Comparison of ENCODE assay signal across 1 cellular context in the genomic region with DNA sequence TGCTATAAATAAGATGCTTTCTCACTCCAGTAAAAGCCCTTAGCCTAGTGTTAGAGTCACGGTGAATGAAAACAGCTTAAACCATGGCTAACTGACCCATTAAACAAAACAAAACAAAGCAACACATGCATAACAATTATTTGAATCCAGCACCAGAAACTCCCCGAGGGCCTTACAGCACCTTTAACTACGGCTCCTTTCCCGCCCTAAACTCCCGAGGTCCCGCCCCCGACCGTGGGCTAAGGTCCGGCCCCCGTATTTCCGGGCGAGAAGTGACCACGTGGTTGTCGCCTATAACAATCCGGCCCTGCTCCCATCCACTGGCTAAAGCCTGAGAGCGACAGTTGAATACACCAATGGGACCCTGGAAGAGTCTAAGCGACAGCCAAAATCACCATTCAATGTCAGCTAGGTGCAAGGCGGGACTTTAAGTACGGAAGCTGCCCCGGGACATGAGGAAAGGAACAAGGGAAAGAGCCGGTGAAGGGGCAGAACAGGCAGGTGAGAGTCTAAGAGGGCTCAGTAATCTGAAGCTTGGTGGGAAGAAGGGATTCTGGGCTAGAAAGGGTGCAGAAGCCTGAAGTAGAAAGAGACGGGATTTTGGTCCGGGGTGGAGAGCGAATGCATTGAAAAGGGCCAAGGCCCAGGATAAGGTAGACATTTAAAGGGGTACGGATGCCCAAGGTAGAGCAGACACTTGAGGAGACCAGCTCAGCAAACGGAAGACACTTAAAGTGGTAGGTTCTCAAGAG.
TF ChIP-seq lines count a peak whose summit lies in the region.

Gene FLAD1, plus strand, starts transcription at position 448 of the 752 bp plus-strand sequence. CDS start 351 bp downstream, outside the sequence.

TF ChIP-seq in WTC11, 78 proteins besides CTCF, POLR2A, EP300 and RAD21 (continued from another document):
- TF ChIP-seq, protein P1, sequence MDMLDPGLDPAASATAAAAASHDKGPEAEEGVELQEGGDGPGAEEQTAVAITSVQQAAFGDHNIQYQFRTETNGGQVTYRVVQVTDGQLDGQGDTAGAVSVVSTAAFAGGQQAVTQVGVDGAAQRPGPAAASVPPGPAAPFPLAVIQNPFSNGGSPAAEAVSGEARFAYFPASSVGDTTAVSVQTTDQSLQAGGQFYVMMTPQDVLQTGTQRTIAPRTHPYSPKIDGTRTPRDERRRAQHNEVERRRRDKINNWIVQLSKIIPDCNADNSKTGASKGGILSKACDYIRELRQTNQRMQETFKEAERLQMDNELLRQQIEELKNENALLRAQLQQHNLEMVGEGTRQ (CRISPR knock-in tag; IDR thresholded peaks at IDR 0.05): peak; percentile 94
- TF ChIP-seq FOXP4 (CRISPR knock-in tag; IDR thresholded peaks at IDR 0.05): no peak
- TF ChIP-seq CREM (CRISPR knock-in tag; IDR thresholded peaks at IDR 0.05): 0 out of 2 replicates have a peak, but pooled peaks have one; percentile 44
- no peak for TF ChIP-seq ERG (CRISPR knock-in tag; IDR thresholded peaks at IDR 0.05)
- 0 out of 2 replicates have a peak, but pooled peaks have one; percentile 69 for TF ChIP-seq ETV6 (CRISPR knock-in tag; IDR thresholded peaks at IDR 0.05)
- TF ChIP-seq USF1 (CRISPR knock-in tag; IDR thresholded peaks at IDR 0.05): peak; percentile 94
- peak; percentile 74; the same call in 1 of the 2 replicates for TF ChIP-seq SP1 (CRISPR knock-in tag; conservative IDR thresholded peaks at IDR 0.05)
- no peak for TF ChIP-seq EMX1 (CRISPR knock-in tag; IDR thresholded peaks at IDR 0.05)
- TF ChIP-seq FOXP1 (CRISPR knock-in tag; IDR thresholded peaks at IDR 0.05; ENCODE audit: borderline replicate concordance): peak; percentile 42; the same call in 1 of the 2 replicates
- TF ChIP-seq ARID4B (CRISPR knock-in tag; IDR thresholded peaks at IDR 0.05; ENCODE audit: borderline replicate concordance): 0 out of 2 replicates have a peak, but pooled peaks have one; percentile 58
- TF ChIP-seq, protein P2, sequence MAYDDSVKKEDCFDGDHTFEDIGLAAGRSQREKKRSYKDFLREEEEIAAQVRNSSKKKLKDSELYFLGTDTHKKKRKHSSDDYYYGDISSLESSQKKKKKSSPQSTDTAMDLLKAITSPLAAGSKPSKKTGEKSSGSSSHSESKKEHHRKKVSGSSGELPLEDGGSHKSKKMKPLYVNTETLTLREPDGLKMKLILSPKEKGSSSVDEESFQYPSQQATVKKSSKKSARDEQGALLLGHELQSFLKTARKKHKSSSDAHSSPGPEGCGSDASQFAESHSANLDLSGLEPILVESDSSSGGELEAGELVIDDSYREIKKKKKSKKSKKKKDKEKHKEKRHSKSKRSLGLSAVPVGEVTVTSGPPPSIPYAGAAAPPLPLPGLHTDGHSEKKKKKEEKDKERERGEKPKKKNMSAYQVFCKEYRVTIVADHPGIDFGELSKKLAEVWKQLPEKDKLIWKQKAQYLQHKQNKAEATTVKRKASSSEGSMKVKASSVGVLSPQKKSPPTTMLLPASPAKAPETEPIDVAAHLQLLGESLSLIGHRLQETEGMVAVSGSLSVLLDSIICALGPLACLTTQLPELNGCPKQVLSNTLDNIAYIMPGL (CRISPR knock-in tag; IDR thresholded peaks at IDR 0.05): no peak
- TF ChIP-seq, protein P3, sequence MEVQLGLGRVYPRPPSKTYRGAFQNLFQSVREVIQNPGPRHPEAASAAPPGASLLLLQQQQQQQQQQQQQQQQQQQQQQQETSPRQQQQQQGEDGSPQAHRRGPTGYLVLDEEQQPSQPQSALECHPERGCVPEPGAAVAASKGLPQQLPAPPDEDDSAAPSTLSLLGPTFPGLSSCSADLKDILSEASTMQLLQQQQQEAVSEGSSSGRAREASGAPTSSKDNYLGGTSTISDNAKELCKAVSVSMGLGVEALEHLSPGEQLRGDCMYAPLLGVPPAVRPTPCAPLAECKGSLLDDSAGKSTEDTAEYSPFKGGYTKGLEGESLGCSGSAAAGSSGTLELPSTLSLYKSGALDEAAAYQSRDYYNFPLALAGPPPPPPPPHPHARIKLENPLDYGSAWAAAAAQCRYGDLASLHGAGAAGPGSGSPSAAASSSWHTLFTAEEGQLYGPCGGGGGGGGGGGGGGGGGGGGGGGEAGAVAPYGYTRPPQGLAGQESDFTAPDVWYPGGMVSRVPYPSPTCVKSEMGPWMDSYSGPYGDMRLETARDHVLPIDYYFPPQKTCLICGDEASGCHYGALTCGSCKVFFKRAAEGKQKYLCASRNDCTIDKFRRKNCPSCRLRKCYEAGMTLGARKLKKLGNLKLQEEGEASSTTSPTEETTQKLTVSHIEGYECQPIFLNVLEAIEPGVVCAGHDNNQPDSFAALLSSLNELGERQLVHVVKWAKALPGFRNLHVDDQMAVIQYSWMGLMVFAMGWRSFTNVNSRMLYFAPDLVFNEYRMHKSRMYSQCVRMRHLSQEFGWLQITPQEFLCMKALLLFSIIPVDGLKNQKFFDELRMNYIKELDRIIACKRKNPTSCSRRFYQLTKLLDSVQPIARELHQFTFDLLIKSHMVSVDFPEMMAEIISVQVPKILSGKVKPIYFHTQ (CRISPR knock-in tag; IDR thresholded peaks at IDR 0.05): peak; percentile 71; the same call in 1 of the 2 replicates
- TF ChIP-seq MAX (CRISPR knock-in tag; IDR thresholded peaks at IDR 0.05): peak; percentile 85
- TF ChIP-seq E2F1 (CRISPR knock-in tag; IDR thresholded peaks at IDR 0.05): no peak
- TF ChIP-seq ZNF416 (CRISPR knock-in tag; IDR thresholded peaks at IDR 0.05): no peak
- TF ChIP-seq NFATC4 (CRISPR knock-in tag; IDR thresholded peaks at IDR 0.05): no peak
- TF ChIP-seq ZNF317 (CRISPR knock-in tag; IDR thresholded peaks at IDR 0.05; ENCODE audit: borderline replicate concordance, low read depth): no peak
- no peak for TF ChIP-seq MXD4 (CRISPR knock-in tag; IDR thresholded peaks at IDR 0.05; ENCODE audit: borderline replicate concordance)
- TF ChIP-seq OVOL2 (CRISPR knock-in tag; IDR thresholded peaks at IDR 0.05; ENCODE audit: borderline replicate concordance): no peak
- TF ChIP-seq TP53 (CRISPR knock-in tag; IDR thresholded peaks at IDR 0.05): no peak
TF ChIP-seq in WTC11: peak in this region for 12.
